In genomic region chr1:94056171-94056570, GRCh38 we compare ENCODE assay signal across 16 cellular contexts.
DNase-seq lines count a peak whose midpoint lies in the region; ATAC-seq and TF ChIP-seq lines count a peak whose summit lies in the region.
"Had no signal": no experiment of that assay in that cellular context is flagged by ENCODE, and none has a peak within 500 bp of the region (broad histone marks: within the 10 kb centered on the region; RNA-seq: fewer than 3 reads in every experiment).

No MANE protein-coding gene starts in this region.

- H3K27me3 ChIP-seq in PC-3 (ENCODE audit: low read length) (no peaks in the 10 kb centered on the region), upper lobe of left lung (no peaks in the 10 kb centered on the region)

- no peaks in the 10 kb centered on the region for H3K79me2 ChIP-seq in PC-3 (ENCODE audit: low read length)

- H2AFZ ChIP-seq in PC-3 (ENCODE audit: low read length), result no peak overlapping the region

- TF ChIP-seq POLR2A in upper lobe of left lung (IDR thresholded peaks at IDR 0.05), result no peak

- H3K27ac ChIP-seq in PC-3 (ENCODE audit: low read length) (peak overlapping the region; percentile 41), mesodermal cell (ENCODE audit: low read depth, low read length, severe bottlenecking) (peak overlapping the region; percentile 80), upper lobe of left lung (peak overlapping the region; percentile 15 to 72 (median 55))
- H3K27ac ChIP-seq: RWPE1, SJCRH30 had no signal

- H3K9me3 Mint-ChIP-seq in endothelial cell (ENCODE audit: unreplicated experiment) (no peaks in the 10 kb centered on the region), mesothelial cell of epicardium (no peaks in the 10 kb centered on the region)

- no peaks in the 10 kb centered on the region for H3K9me2 ChIP-seq in PC-3 (replicated peaks; ENCODE audit: low read length)

- peak overlapping the region; percentile 36 for H3K4me2 ChIP-seq in PC-3 (ENCODE audit: low read length)

- H3K36me3 Mint-ChIP-seq in endothelial cell (ENCODE audit: low read depth, unreplicated experiment), result peaks cover 26% of the 10 kb centered on the region
- peaks cover 10% of the 10 kb centered on the region for H3K36me3 Mint-ChIP-seq in mesothelial cell of epicardium

- POLR2A ChIA-PET in PC-3 (lab: Charles Lee; ENCODE audit: unreplicated experiment), result no interaction called here

- H3K27me3 Mint-ChIP-seq in endothelial cell (ENCODE audit: unreplicated experiment) (peaks cover 12% of the 10 kb centered on the region), mesothelial cell of epicardium (ENCODE audit: low read depth) (no peaks in the 10 kb centered on the region)

- peaks cover 41% of the 10 kb centered on the region for H3K4me1 ChIP-seq in PC-3 (ENCODE audit: insufficient read depth, low read length)
- H3K4me1 ChIP-seq in mesodermal cell (ENCODE audit: control insufficient read depth, insufficient read depth, low read length, poor library complexity, severe bottlenecking), result peaks cover 37% of the 10 kb centered on the region
- peaks cover 2 to 11% (median 2%) of the 10 kb centered on the region in 4 donors for H3K4me1 ChIP-seq in upper lobe of left lung
- H3K4me1 ChIP-seq: SJCRH30 had no signal

- H3K4me1 Mint-ChIP-seq in endothelial cell (ENCODE audit: unreplicated experiment), result peaks cover 85% of the 10 kb centered on the region
- H3K4me1 Mint-ChIP-seq in mesothelial cell of epicardium, result peaks cover 4% of the 10 kb centered on the region

- no peak overlapping the region for H3K9ac ChIP-seq in PC-3 (ENCODE audit: low read length)

- no peak for TF ChIP-seq EP300 in upper lobe of left lung (IDR thresholded peaks at IDR 0.05)

- no peaks in the 10 kb centered on the region for H4K20me1 ChIP-seq in PC-3 (ENCODE audit: low read length)

- ATAC-seq in PC-3 (peak; percentile 54; the same call in 1 of the 2 replicates), upper lobe of left lung (ENCODE audit: low FRiP score in 2 of 2) (no peak), HG03520 (IDR thresholded peaks at IDR 0.05; ENCODE audit: unreplicated experiment) (no peak), HG03159 (IDR thresholded peaks at IDR 0.05; ENCODE audit: unreplicated experiment) (no peak)

- BruUV-seq in PC-3 (replicated peaks; lab: Mats Ljungman, UMichigan), result no TSS peak

- peak; percentile 61 for DNase-seq in PC-3
- DNase-seq in endothelial cell (ENCODE audit: low spot score), result no peak
- DNase-seq in upper lobe of left lung, result no peak
- no peak for DNase-seq in mesothelial cell of epicardium (ENCODE audit: low spot score in 2 of 2, unreplicated experiment in 2 of 2)
- DNase-seq: COR-L47; NCI-H1048; NCI-H1436 treated with DMSO at 0.1 percent for 48 hours; NCI-H2029 treated with DMSO at 0.1 percent for 48 hours; NCI-H2171 treated with DMSO at 0.1 percent for 48 hours; NCI-H446 treated with DMSO at 0.1 percent for 48 hours; NK-92 treated with Interleukin-12 subunit alpha and Interleukin-12 subunit beta, amount 100 ng/mL, for 24 hours; SJCRH30 had no signal

- CTCF ChIA-PET in PC-3 (lab: Charles Lee), result interaction anchor here (0.7 kb wide), 1 partner anchor 280 kb away, joined by 3 read pairs; no protein-coding TSS in a partner anchor

- no peak for TF ChIP-seq CTCF in PC-3 (conservative IDR thresholded peaks at IDR 0.05; ENCODE audit: low read depth, low read length)
- TF ChIP-seq CTCF in endothelial cell (IDR thresholded peaks at IDR 0.05; ENCODE audit: unreplicated experiment), result no peak
- TF ChIP-seq CTCF in upper lobe of left lung (IDR thresholded peaks at IDR 0.05), result no peak
- TF ChIP-seq CTCF in mesothelial cell of epicardium (IDR thresholded peaks at IDR 0.05; ENCODE audit: unreplicated experiment), result no peak

- peak overlapping the region; percentile 89 for H3K27ac Mint-ChIP-seq in endothelial cell (ENCODE audit: unreplicated experiment)
- no peak overlapping the region for H3K27ac Mint-ChIP-seq in mesothelial cell of epicardium

- no peak overlapping the region for H3K4me3 ChIP-seq in PC-3 (ENCODE audit: low read length)
- no peak overlapping the region for H3K4me3 ChIP-seq in mesodermal cell (ENCODE audit: extremely low read depth, insufficient read depth, low read length, poor library complexity, severe bottlenecking)
- H3K4me3 ChIP-seq in upper lobe of left lung, result no peak overlapping the region
- H3K4me3 ChIP-seq: SJCRH30 had no signal

- H3K9me3 ChIP-seq in PC-3 (ENCODE audit: low read length), result no peaks in the 10 kb centered on the region
- H3K9me3 ChIP-seq in mesodermal cell (ENCODE audit: control insufficient read depth, low read length), result no peaks in the 10 kb centered on the region
- no peaks in the 10 kb centered on the region for H3K9me3 ChIP-seq in upper lobe of left lung
- H3K9me3 ChIP-seq: SJCRH30 had no signal

- intact Hi-C loops in PC-3 (cut with micrococcal nuclease), result no loop called here

- WGBS in mesodermal cell (ENCODE audit: insufficient coverage in 2 of 2), 2 experiments, result 92 to 98% methylated on average over 5 to 6 of the region's 6 CpGs
- 83 to 91% methylated on average over 6 of the region's 6 CpGs for WGBS in upper lobe of left lung, 2 donors

- H3K4me3 Mint-ChIP-seq in endothelial cell (ENCODE audit: unreplicated experiment), result no peak overlapping the region
- no peak overlapping the region for H3K4me3 Mint-ChIP-seq in mesothelial cell of epicardium

- H3K36me3 ChIP-seq in PC-3 (ENCODE audit: low read depth, low read length) (no peaks in the 10 kb centered on the region), mesodermal cell (ENCODE audit: control insufficient read depth, insufficient read depth, low read length) (no peaks in the 10 kb centered on the region), upper lobe of left lung (no peaks in the 10 kb centered on the region)
- H3K36me3 ChIP-seq: SJCRH30 had no signal

- peaks cover 5% of the 10 kb centered on the region for H3F3A ChIP-seq in PC-3 (ENCODE audit: low read length, unreplicated experiment)
